In the genomic region with DNA sequence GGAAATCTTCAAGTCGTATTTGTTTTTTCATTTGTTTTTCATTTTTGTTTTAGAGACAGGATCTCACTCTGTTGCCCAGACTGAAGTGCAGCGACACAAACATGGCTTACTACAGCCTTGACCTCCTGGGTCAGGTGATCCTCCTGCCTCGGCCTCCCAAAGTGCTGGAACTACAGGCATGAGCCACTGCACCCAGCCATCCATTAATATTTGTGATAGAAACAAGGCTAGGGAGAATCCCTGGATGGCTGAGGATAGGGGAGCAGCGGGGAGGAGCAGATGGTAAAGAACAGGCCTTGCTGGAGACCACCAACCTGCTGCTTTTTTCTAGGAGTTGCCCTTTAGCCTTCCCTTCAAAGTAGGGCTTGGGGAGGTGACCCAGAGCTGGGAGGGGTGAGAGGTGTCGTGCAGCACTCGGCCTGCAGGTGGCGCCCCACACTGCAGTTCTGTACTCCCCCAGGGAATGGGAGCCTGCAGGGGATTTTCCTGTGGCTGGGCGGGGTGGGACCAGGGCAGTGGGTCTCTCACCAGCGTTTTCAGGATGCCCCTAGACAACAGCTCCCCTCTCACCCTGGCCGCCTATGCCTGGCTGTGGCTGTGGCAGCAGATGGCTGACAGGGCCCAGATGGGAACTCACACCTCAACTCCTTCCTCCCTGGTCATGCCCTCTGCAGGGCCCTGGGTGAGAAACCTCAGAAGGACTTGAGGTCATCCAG, we compare ENCODE assay signal across 8 cellular contexts. TPM values are rescaled to one million over a fixed set of nuclear protein-coding genes. Genes with fewer than 3 reads are reported as not detected.
DNase-seq lines count a peak whose midpoint lies in the region; ATAC-seq and TF ChIP-seq lines count a peak whose summit lies in the region.

No MANE protein-coding gene starts in this region.

- no peaks in the 10 kb centered on the region for H3K27me3 ChIP-seq in CD4-positive, alpha-beta T cell (ENCODE audit: control insufficient read depth, insufficient read depth, low read length)
- H3K27me3 ChIP-seq in naive thymus-derived CD4-positive, alpha-beta T cell (ENCODE audit: control insufficient read depth in 2 of 2, insufficient read depth in 2 of 2, low read length in 2 of 2), result no peaks in the 10 kb centered on the region

- peak; percentile 96 for ATAC-seq in CD4-positive, alpha-beta T cell (ENCODE audit: poor library complexity)
- ATAC-seq in GM21786 (IDR thresholded peaks at IDR 0.05; ENCODE audit: unreplicated experiment) (peak; percentile 77), GM21526 (IDR thresholded peaks at IDR 0.05; ENCODE audit: low FRiP score, unreplicated experiment) (no peak)
- ATAC-seq in naive thymus-derived CD4-positive, alpha-beta T cell, result peak; percentile 94
- peak; percentile 72 for ATAC-seq in stimulated activated memory B cell treated with anti-CD40 and anti-IgM and Interleukin-4, amounts not matched to agents 10 μg/mL and 1 μg/mL and 100 μg/mL, for 72 hours

- CTCF ChIA-PET in CD4-positive, alpha-beta T cell (lab: Charles Lee), result interaction anchor here (0.6 to 1.7 kb wide), 11 partner anchors 8 to 431 kb away, joined by 3 to 10 read pairs (median 5); a partner anchor contains a TSS
- CTCF ChIA-PET in naive thymus-derived CD4-positive, alpha-beta T cell (lab: Charles Lee), result interaction anchor here (0.8 to 4.6 kb wide), 6 partner anchors 7 to 428 kb away, joined by 3 to 30 read pairs (median 4); no protein-coding TSS in a partner anchor

- H3K27ac Mint-ChIP-seq in CD4-positive, alpha-beta T cell, result no peak overlapping the region
- H3K27ac Mint-ChIP-seq in naive thymus-derived CD4-positive, alpha-beta T cell, result no peak overlapping the region
- H3K27ac Mint-ChIP-seq in stimulated activated memory B cell treated with anti-CD40 and anti-IgM and Interleukin-4, amounts not matched to agents 10 μg/mL and 1 μg/mL and 100 μg/mL, for 72 hours, result no peak overlapping the region

- POLR2A ChIA-PET in CD4-positive, alpha-beta T cell (lab: Charles Lee), result interaction anchor here (0.6 to 1.0 kb wide), 2 partner anchors 15 to 429 kb away, joined by 3 read pairs; no protein-coding TSS in a partner anchor
- POLR2A ChIA-PET in naive thymus-derived CD4-positive, alpha-beta T cell (lab: Charles Lee), result interaction anchor here (0.7 kb wide), 1 partner anchor 62 kb away, joined by 3 read pairs; no protein-coding TSS in a partner anchor

- H3K36me3 ChIP-seq in naive thymus-derived CD4-positive, alpha-beta T cell (ENCODE audit: control insufficient read depth in 2 of 3, insufficient read depth in 3 of 3, low read length in 3 of 3), result no peaks in the 10 kb centered on the region

- no peaks in the 10 kb centered on the region for H3K4me1 ChIP-seq in naive thymus-derived CD4-positive, alpha-beta T cell (ENCODE audit: control insufficient read depth in 2 of 2, insufficient read depth in 2 of 2, low read length in 2 of 2)

- H3K4me3 ChIP-seq in epithelial cell of esophagus (ENCODE audit: low read length), result no peak overlapping the region
- H3K4me3 ChIP-seq in naive thymus-derived CD4-positive, alpha-beta T cell (ENCODE audit: low read length), result no peak overlapping the region

- intact Hi-C loops in CD4-positive, alpha-beta T cell (cut with DNase I, micrococcal nuclease), result loop anchor here (1.0 to 2.0 kb wide), 5 partner anchors 69 to 512 kb away; no protein-coding TSS in a partner anchor
- intact Hi-C loops in naive thymus-derived CD4-positive, alpha-beta T cell (cut with micrococcal nuclease), result loop anchor here (1.0 to 10.0 kb wide), 8 partner anchors 186 to 513 kb away; no protein-coding TSS in a partner anchor

- H3K4me3 Mint-ChIP-seq in CD4-positive, alpha-beta T cell, result no peak overlapping the region
- H3K4me3 Mint-ChIP-seq in naive thymus-derived CD4-positive, alpha-beta T cell, result no peak overlapping the region
- no peak overlapping the region for H3K4me3 Mint-ChIP-seq in stimulated activated memory B cell treated with anti-CD40 and anti-IgM and Interleukin-4, amounts not matched to agents 10 μg/mL and 1 μg/mL and 100 μg/mL, for 72 hours

- no peaks in the 10 kb centered on the region for H3K27me3 Mint-ChIP-seq in CD4-positive, alpha-beta T cell
- peaks cover 0 to 24% (median 7%) of the 10 kb centered on the region in 5 donors for H3K27me3 Mint-ChIP-seq in naive thymus-derived CD4-positive, alpha-beta T cell
- peaks cover 10% of the 10 kb centered on the region for H3K27me3 Mint-ChIP-seq in stimulated activated memory B cell treated with anti-CD40 and anti-IgM and Interleukin-4, amounts not matched to agents 10 μg/mL and 1 μg/mL and 100 μg/mL, for 72 hours

- peak; percentile 90 for TF ChIP-seq CTCF in CD4-positive, alpha-beta T cell (IDR thresholded peaks at IDR 0.05)
- peak; percentile 87 for TF ChIP-seq CTCF in epithelial cell of esophagus (IDR thresholded peaks at IDR 0.05; ENCODE audit: insufficient read depth, low read depth, low read length, missing control alignments)

- H3K36me3 Mint-ChIP-seq in CD4-positive, alpha-beta T cell (ENCODE audit: low read depth), result no peaks in the 10 kb centered on the region
- no peaks in the 10 kb centered on the region for H3K36me3 Mint-ChIP-seq in naive thymus-derived CD4-positive, alpha-beta T cell
- H3K36me3 Mint-ChIP-seq in stimulated activated memory B cell treated with anti-CD40 and anti-IgM and Interleukin-4, amounts not matched to agents 10 μg/mL and 1 μg/mL and 100 μg/mL, for 72 hours, result no peaks in the 10 kb centered on the region

- peak; percentile 52 to 80 (median 64) for DNase-seq in CD4-positive, alpha-beta T cell
- DNase-seq in NOMO-1 (lab: John Stamatoyannopoulos, UW; ENCODE audit: unreplicated experiment in 2 of 2), result peak; percentile 10 to 31
- DNase-seq in activated CD8-positive, alpha-beta memory T cell treated with anti-CD3 and anti-CD28 coated beads, Interleukin-2, amount 50 U/mL, for 4 hours, result peak; percentile 77
- peak; percentile 52 for DNase-seq in epithelial cell of esophagus (ENCODE audit: low read depth)
- peak; percentile 40 to 82 (median 61) for DNase-seq in naive thymus-derived CD4-positive, alpha-beta T cell

- no peaks in the 10 kb centered on the region for H3K9me3 ChIP-seq in CD4-positive, alpha-beta T cell (ENCODE audit: control insufficient read depth, low read length)
- no peaks in the 10 kb centered on the region for H3K9me3 ChIP-seq in naive thymus-derived CD4-positive, alpha-beta T cell (ENCODE audit: control insufficient read depth in 2 of 3, low read length in 3 of 3)

- H3K9me3 Mint-ChIP-seq in CD4-positive, alpha-beta T cell, result no peaks in the 10 kb centered on the region
- H3K9me3 Mint-ChIP-seq in naive thymus-derived CD4-positive, alpha-beta T cell, result peaks cover 0 to 1% (median 0%) of the 10 kb centered on the region in 11 donors
- H3K9me3 Mint-ChIP-seq in stimulated activated memory B cell treated with anti-CD40 and anti-IgM and Interleukin-4, amounts not matched to agents 10 μg/mL and 1 μg/mL and 100 μg/mL, for 72 hours, result no peaks in the 10 kb centered on the region

- H3K4me1 Mint-ChIP-seq in CD4-positive, alpha-beta T cell (ENCODE audit: low read depth), result no peaks in the 10 kb centered on the region
- H3K4me1 Mint-ChIP-seq in naive thymus-derived CD4-positive, alpha-beta T cell, result no peaks in the 10 kb centered on the region
- peaks cover 6% of the 10 kb centered on the region for H3K4me1 Mint-ChIP-seq in stimulated activated memory B cell treated with anti-CD40 and anti-IgM and Interleukin-4, amounts not matched to agents 10 μg/mL and 1 μg/mL and 100 μg/mL, for 72 hours

- no peak overlapping the region for H3K27ac ChIP-seq in CD4-positive, alpha-beta T cell (ENCODE audit: low read depth, low read length)
- no peak overlapping the region for H3K27ac ChIP-seq in naive thymus-derived CD4-positive, alpha-beta T cell (ENCODE audit: low read depth, low read length)

RNA-seq across cellular contexts. Expression of a gene that starts 12.6 kb away (rescaled TPM):
- 1 to 10 TPM; 4.6 to 5.2 TPM for total RNA-seq in CD4-positive, alpha-beta T cell
- 10 to 100 TPM in 2 of 5 experiments, 1 to 10 TPM in 3; 3.5 to 18.3 (median 8.1) TPM for total RNA-seq in naive thymus-derived CD4-positive, alpha-beta T cell
- polyA plus RNA-seq in naive thymus-derived CD4-positive, alpha-beta T cell, result 1 to 10 TPM; 1.1 to 4.1 TPM

Comparison
In these comparisons a context has a peak if more than half of its experiments do, and no peak if none do; other contexts are left out.
1. DNase-seq: peak in every context shown above with its lines; median percentile 77 in activated CD8-positive, alpha-beta memory T cell treated with anti-CD3 and anti-CD28 coated beads, Interleukin-2, amount 50 U/mL, for 4 hours; 64 in CD4-positive, alpha-beta T cell; 61 in naive thymus-derived CD4-positive, alpha-beta T cell; 52 in epithelial cell of esophagus; 20 in NOMO-1.